12 cellular contexts compared by ENCODE assay signal in the genomic region with DNA sequence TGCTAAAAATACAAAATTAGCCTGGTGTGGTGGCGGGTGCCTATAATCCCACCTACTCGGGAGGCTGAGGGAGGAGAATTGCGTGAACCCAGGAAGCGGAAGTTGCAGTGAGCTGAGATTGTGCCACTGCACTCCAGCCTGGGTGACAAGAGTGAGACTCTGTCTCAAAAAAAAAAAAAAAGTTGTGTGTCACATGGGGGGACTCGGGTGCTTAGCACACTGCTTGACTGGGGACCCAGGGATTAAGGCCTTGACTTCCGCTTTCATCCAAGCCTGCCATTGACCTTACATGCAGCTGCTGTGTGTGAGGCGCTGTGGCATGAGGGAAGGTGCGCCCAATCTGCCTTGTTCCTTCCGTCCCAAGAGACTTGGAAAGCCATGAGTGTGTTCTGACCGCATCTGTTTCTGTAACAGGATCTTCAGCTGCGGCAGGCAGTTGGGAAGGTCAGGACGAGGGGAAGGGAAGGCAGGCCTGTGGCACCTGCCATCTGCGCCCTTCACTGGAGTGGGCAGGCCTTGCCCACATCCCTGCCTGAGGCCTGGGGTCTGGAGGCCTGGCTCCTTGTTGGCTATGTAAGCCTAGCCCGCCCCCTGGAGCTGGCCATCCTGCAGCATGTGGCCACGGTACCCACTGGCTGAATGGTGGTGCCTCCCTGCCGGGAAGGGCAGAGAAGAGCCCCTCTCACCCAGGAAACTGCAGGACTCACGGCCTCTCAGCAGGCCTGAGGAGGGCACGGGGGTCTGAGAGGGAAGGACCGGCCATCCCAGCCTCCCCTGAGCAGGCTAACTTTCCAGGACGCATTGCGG. TPM values are rescaled to one million over a fixed set of nuclear protein-coding genes. Genes with fewer than 3 reads are reported as not detected.
DNase-seq lines count a peak whose midpoint lies in the region; ATAC-seq, FAIRE-seq and TF ChIP-seq lines count a peak whose summit lies in the region.
"Had no signal": no experiment of that assay in that cellular context is flagged by ENCODE, and none has a peak within 500 bp of the region (broad histone marks: within the 10 kb centered on the region; RNA-seq: fewer than 3 reads in every experiment).

No MANE protein-coding gene starts in this region.

- peaks cover 48% of the 10 kb centered on the region for H3K79me1 ChIP-seq in H1 (ENCODE audit: low read depth, low read length)

- peak overlapping the region; percentile 6; the same call in 1 of the 2 replicates for H2BK12ac ChIP-seq in H1 (ENCODE audit: low read depth, low read length)

- CTCF ChIA-PET in H1 (lab: Charles Lee; ENCODE audit: partially characterized antibody) = interaction anchor here (1.6 to 8.6 kb wide), 3 partner anchors 8 to 25 kb away, joined by 3 to 73 read pairs (median 8); no protein-coding TSS in a partner anchor

- no peak overlapping the region for H2AFZ ChIP-seq in H1 (ENCODE audit: low read length)

- peaks cover 7% of the 10 kb centered on the region for H3K36me3 ChIP-seq in BLaER1
- no peaks in the 10 kb centered on the region for H3K36me3 ChIP-seq in H7 (replicated peaks; ENCODE audit: control insufficient read depth, insufficient read depth, low read length)
- no peaks in the 10 kb centered on the region for H3K36me3 ChIP-seq in H1 (ENCODE audit: control insufficient read depth in 2 of 4, insufficient read depth in 4 of 4, low read length in 3 of 4)

- no peak overlapping the region for H2BK20ac ChIP-seq in H1 (ENCODE audit: low read length)

- H3K14ac ChIP-seq in H1 (ENCODE audit: insufficient read length) = no peak overlapping the region

- WGBS in H1 (ENCODE audit: extremely low coverage in 1 of 2, insufficient coverage in 1 of 2, insufficient read length in 1 of 2, insufficient replicate concordance in 2 of 2, low coverage in 1 of 2, low lambda C conversion rate in 2 of 2, missing lambda C conversion rate in 1 of 2), 2 experiments = 89% methylated on average over 17 of the region's 21 CpGs; no CpG with 5 or more reads in 1 of the 2 experiments

- H2BK5ac ChIP-seq in H1 (ENCODE audit: low read depth, low read length) = no peak overlapping the region

- no peak overlapping the region for H3K4ac ChIP-seq in H1 (replicated peaks; ENCODE audit: insufficient read length, low read depth, low read length)

- H4K8ac ChIP-seq in H1 (ENCODE audit: extremely low read depth, insufficient read depth, low read length) = peak overlapping the region; percentile 9

- POLR2A ChIA-PET in H1 (lab: Charles Lee; ENCODE audit: partially characterized antibody) = interaction anchor here (0.9 kb wide), 1 partner anchor 12 kb away, joined by 3 read pairs; no protein-coding TSS in a partner anchor

- H3K36me3 Mint-ChIP-seq in mesothelial cell of epicardium = no peaks in the 10 kb centered on the region

- no peaks in the 10 kb centered on the region for H3K9me3 Mint-ChIP-seq in mesothelial cell of epicardium

- no peak for ATAC-seq in GM18867 (IDR thresholded peaks at IDR 0.05; ENCODE audit: unreplicated experiment)
- no peak for ATAC-seq in GM21381 (IDR thresholded peaks at IDR 0.05; ENCODE audit: unreplicated experiment)

- H3K23ac ChIP-seq in H1 (ENCODE audit: insufficient read length) = no peak overlapping the region

- TF ChIP-seq EP300 in H1 (IDR thresholded peaks at IDR 0.05; ENCODE audit: borderline replicate concordance in 1 of 2, low read depth in 2 of 2, low read length in 2 of 2) = no peak

- no peaks in the 10 kb centered on the region for H3K23me2 ChIP-seq in H1 (ENCODE audit: low read depth, low read length)

- no peak for TF ChIP-seq POLR2A in H1 (IDR thresholded peaks at IDR 0.05; ENCODE audit: control extremely low read depth in 1 of 2, low read depth in 2 of 2, low read length in 2 of 2)

- H3K9me3 ChIP-seq in BLaER1 = no peaks in the 10 kb centered on the region
- H3K9me3 ChIP-seq in H1 (ENCODE audit: insufficient read depth in 2 of 2, low read depth in 1 of 2, low read length in 1 of 2) = no peaks in the 10 kb centered on the region

- H3K4me3 ChIP-seq in BLaER1 (0 out of 2 replicates have a peak overlapping the region, but pooled peaks have one; percentile 25), H7 (ENCODE audit: insufficient read depth, low read depth, low read length) (no peak overlapping the region), H1 (ENCODE audit: extremely low read depth in 1 of 4, insufficient read depth in 2 of 4, low read depth in 3 of 4, low read length in 4 of 4) (no peak overlapping the region)

- H3K79me2 ChIP-seq in H1 (ENCODE audit: control insufficient read depth in 1 of 2, insufficient read depth in 2 of 2, low read length in 2 of 2) = peaks cover 3 to 80% of the 10 kb centered on the region in 2 experiments

- H4K91ac ChIP-seq in H1 (replicated peaks; ENCODE audit: insufficient read length, low read length) = no peak overlapping the region

- H3K9ac ChIP-seq in BLaER1 (peak overlapping the region; percentile 74), H1 (replicated peaks in 1 of 4; ENCODE audit: extremely low read depth in 1 of 4, low read depth in 3 of 4, low read length in 3 of 4) (no peak overlapping the region)

- no peak overlapping the region for H3K56ac ChIP-seq in H1 (replicated peaks; ENCODE audit: insufficient read length, low read depth, low read length)

- FAIRE-seq in H1 (lab: Jason Lieb, UNC) = no peak
- FAIRE-seq: small intestine had no signal

- H3K27me3 Mint-ChIP-seq in mesothelial cell of epicardium (ENCODE audit: low read depth) = no peaks in the 10 kb centered on the region

- no peak overlapping the region for H4K5ac ChIP-seq in H1 (ENCODE audit: insufficient read length, low read depth, low read length)

- no peak overlapping the region for H3K4me3 Mint-ChIP-seq in mesothelial cell of epicardium

- H3K27me3 ChIP-seq in BLaER1 = no peaks in the 10 kb centered on the region
- no peaks in the 10 kb centered on the region for H3K27me3 ChIP-seq in H7 (ENCODE audit: control insufficient read depth, insufficient read depth, low read length)
- H3K27me3 ChIP-seq in H1 (replicated peaks in 1 of 4; ENCODE audit: control insufficient read depth in 3 of 4, extremely low read depth in 1 of 4, insufficient read depth in 3 of 4, low read length in 3 of 4) = no peaks in the 10 kb centered on the region

- H3K4me1 Mint-ChIP-seq in mesothelial cell of epicardium = peaks cover 36% of the 10 kb centered on the region

- no peak overlapping the region for H3K18ac ChIP-seq in H1 (ENCODE audit: extremely low read depth, low read length)

- H4K20me1 ChIP-seq in BLaER1 (peaks cover 35% of the 10 kb centered on the region; the same call in 1 of the 2 replicates), H1 (replicated peaks in 1 of 2; ENCODE audit: control insufficient read depth in 1 of 2, insufficient read depth in 2 of 2, low read length in 2 of 2) (peaks cover 43 to 46% of the 10 kb centered on the region in 2 experiments)

- H2AK5ac ChIP-seq in H1 (ENCODE audit: low read depth, low read length) = peak overlapping the region; percentile 94; the same call in 1 of the 2 replicates

- no peak overlapping the region for H2BK15ac ChIP-seq in H1 (ENCODE audit: low read length)

- peak; percentile 7 to 16; a peak in 2 of 4 replicates for TF ChIP-seq RAD21 in H1 (IDR thresholded peaks at IDR 0.05 in 1 of 2, conservative IDR thresholded peaks at IDR 0.05 in 1 of 2; ENCODE audit: low read depth in 2 of 2, low read length in 2 of 2)

- H3K27ac ChIP-seq in BLaER1 (peak overlapping the region; percentile 95), H1 (ENCODE audit: low read depth, low read length) (no peak overlapping the region)

- TF ChIP-seq CTCF in H1 (IDR thresholded peaks at IDR 0.05; ENCODE audit: control extremely low read depth in 1 of 3, insufficient read depth in 1 of 3, low read depth in 1 of 3, low read length in 3 of 3) = no peak
- TF ChIP-seq CTCF in mesothelial cell of epicardium (IDR thresholded peaks at IDR 0.05; ENCODE audit: unreplicated experiment) = no peak

- peak; percentile 55 for DNase-seq in H7
- DNase-seq in NCI-H524 (lab: John Stamatoyannopoulos, UW) = peak; percentile 96 to 98
- no peak for DNase-seq in H1 (ENCODE audit: low read depth in 1 of 2, low spot score in 2 of 2)
- DNase-seq in mesothelial cell of epicardium (ENCODE audit: low spot score in 2 of 2, unreplicated experiment in 2 of 2) = no peak
- DNase-seq in HT-29 (ENCODE audit: low spot score) = no peak
- DNase-seq: activated T-cell treated with anti-CD3 and anti-CD28 coated beads for 4 hours, small intestine, T-helper 9 cell had no signal

- H3K27ac Mint-ChIP-seq in mesothelial cell of epicardium = no peak overlapping the region

- H3K4me1 ChIP-seq in BLaER1 (peaks cover 100% of the 10 kb centered on the region), H1 (replicated peaks in 1 of 4; ENCODE audit: control insufficient read depth in 3 of 4, insufficient read depth in 4 of 4, low read length in 3 of 4) (peaks cover 0 to 21% (median 4%) of the 10 kb centered on the region in 4 experiments; a peak in 6 of 7 replicates)

- H2BK120ac ChIP-seq in H1 (replicated peaks; ENCODE audit: low read depth, low read length) = no peak overlapping the region

- H3K4me2 ChIP-seq in BLaER1 (peak overlapping the region; percentile 93), H1 (ENCODE audit: insufficient read depth in 1 of 2, low read depth in 2 of 2, low read length in 2 of 2) (no peak overlapping the region)

RNA-seq across cellular contexts. Expression of a gene that starts 23.0 kb away (rescaled TPM):
- 30.0 and 32.9 TPM in 2 replicates for total RNA-seq in H7 (2014; rRNA removed; shearing (Covaris generic))
- 25.7 and 27.0 TPM in 2 replicates for total RNA-seq in H1 (2021; fragmentation: NEBNext Ultra II Directional; extraction: Animal tissue kit (Norgen Biotek cat#: 25700))
- polyA plus RNA-seq in H1 (2011; rRNA removed) = 14.6 and 22.5 TPM in 2 replicates
- 23.0 TPM for polyA plus RNA-seq in H1 (2011; cell fraction: cytosol; rRNA removed)
- 71.7 TPM for polyA plus RNA-seq in H1 (2011; cell fraction: nucleus; rRNA removed)
- 22.9 to 30.5 TPM (median 24.6 TPM) in 4 replicates for polyA plus RNA-seq in H1 (2012, experiment 1 of 2)
- polyA plus RNA-seq in H1 (2012, experiment 2 of 2) = 16.5 TPM
- 12.6 TPM for polyA plus RNA-seq in H1 (2013, experiment 1 of 2)
- polyA plus RNA-seq in H1 (2013, experiment 2 of 2) = 11.6 TPM
- polyA minus RNA-seq in H1 (2011; rRNA and poly(A)+ RNA removed) = 7.8 and 11.9 TPM in 2 replicates
- 16.8 TPM for polyA minus RNA-seq in H1 (2011; cell fraction: cytosol; rRNA and poly(A)+ RNA removed)
- polyA minus RNA-seq in H1 (2011; cell fraction: nucleus; rRNA and poly(A)+ RNA removed) = 25.7 TPM
- 36.2 to 40.7 TPM (median 38.9 TPM) in 3 replicates for total RNA-seq in mesothelial cell of epicardium
- total RNA-seq in HT-29 (2014; rRNA removed; shearing (Covaris generic)) = 108 and 128 TPM in 2 replicates

RNA-seq across cellular contexts. Expression of a gene that starts 37.0 kb away (rescaled TPM):
- 72.2 and 77.0 TPM in 2 replicates for total RNA-seq in H7 (2014; rRNA removed; shearing (Covaris generic))
- total RNA-seq in H1 (2021; fragmentation: NEBNext Ultra II Directional; extraction: Animal tissue kit (Norgen Biotek cat#: 25700)) = 48.0 and 48.5 TPM in 2 replicates
- polyA plus RNA-seq in H1 (2011; rRNA removed) = 91.6 and 113 TPM in 2 replicates
- 68.0 TPM for polyA plus RNA-seq in H1 (2011; cell fraction: cytosol; rRNA removed)
- 71.1 TPM for polyA plus RNA-seq in H1 (2011; cell fraction: nucleus; rRNA removed)
- 40.4 to 54.4 TPM (median 47.9 TPM) in 4 replicates for polyA plus RNA-seq in H1 (2012, experiment 1 of 2)
- polyA plus RNA-seq in H1 (2012, experiment 2 of 2) = 86.0 TPM
- polyA plus RNA-seq in H1 (2013, experiment 1 of 2) = 32.3 TPM
- 33.2 TPM for polyA plus RNA-seq in H1 (2013, experiment 2 of 2)
- 18.7 and 22.3 TPM in 2 replicates for polyA minus RNA-seq in H1 (2011; rRNA and poly(A)+ RNA removed)
- 29.5 TPM for polyA minus RNA-seq in H1 (2011; cell fraction: cytosol; rRNA and poly(A)+ RNA removed)
- 26.8 TPM for polyA minus RNA-seq in H1 (2011; cell fraction: nucleus; rRNA and poly(A)+ RNA removed)
- 24.2 to 27.5 TPM (median 24.4 TPM) in 3 replicates for total RNA-seq in mesothelial cell of epicardium
- 113 and 137 TPM in 2 replicates for total RNA-seq in HT-29 (2014; rRNA removed; shearing (Covaris generic))

RNA-seq across cellular contexts. Expression of a gene that starts 39.7 kb away (rescaled TPM):
- total RNA-seq in H7 (2014; rRNA removed; shearing (Covaris generic)) = 2.6 and 4.2 TPM in 2 replicates
- total RNA-seq in H1 (2021; fragmentation: NEBNext Ultra II Directional; extraction: Animal tissue kit (Norgen Biotek cat#: 25700)) = 6.8 and 7.5 TPM in 2 replicates
- polyA plus RNA-seq in H1 (2011; rRNA removed) = 2.7 and 6.4 TPM in 2 replicates
- 2.3 TPM for polyA plus RNA-seq in H1 (2011; cell fraction: cytosol; rRNA removed)
- polyA plus RNA-seq in H1 (2011; cell fraction: nucleus; rRNA removed) = 6.4 TPM
- polyA plus RNA-seq in H1 (2012, experiment 1 of 2) = 3.2 to 8.2 TPM (median 7.6 TPM) in 4 replicates
- 7.1 TPM for polyA plus RNA-seq in H1 (2012, experiment 2 of 2)
- polyA plus RNA-seq in H1 (2013, experiment 1 of 2) = 6.4 TPM
- 6.2 TPM for polyA plus RNA-seq in H1 (2013, experiment 2 of 2)
- 1.1 TPM in 2 replicates for polyA minus RNA-seq in H1 (2011; rRNA and poly(A)+ RNA removed)
- polyA minus RNA-seq in H1 (2011; cell fraction: cytosol; rRNA and poly(A)+ RNA removed) = 7.6 TPM
- polyA minus RNA-seq in H1 (2011; cell fraction: nucleus; rRNA and poly(A)+ RNA removed) = 8.8 TPM
- total RNA-seq in mesothelial cell of epicardium = 0.99 to 1.1 TPM (median 1.1 TPM) in 3 replicates
- total RNA-seq in HT-29 (2014; rRNA removed; shearing (Covaris generic)) = 1.5 and 1.7 TPM in 2 replicates
- total RNA-seq: HT1080 had no signal

RNA-seq across cellular contexts. Expression of a gene that starts 44.8 kb away (rescaled TPM):
- total RNA-seq in H7 (2014; rRNA removed; shearing (Covaris generic)) = 0.24 and 0.70 TPM in 2 replicates
- 0.38 and 0.39 TPM in 2 replicates for total RNA-seq in H1 (2021; fragmentation: NEBNext Ultra II Directional; extraction: Animal tissue kit (Norgen Biotek cat#: 25700))
- 0.30 and 0.55 TPM in 2 replicates for polyA plus RNA-seq in H1 (2011; rRNA removed)
- 0.69 TPM for polyA plus RNA-seq in H1 (2011; cell fraction: cytosol; rRNA removed)
- 0.73 TPM for polyA plus RNA-seq in H1 (2011; cell fraction: nucleus; rRNA removed)
- 0.22 to 0.24 TPM (median 0.23 TPM) in 3 of 4 replicates, not detected in the other for polyA plus RNA-seq in H1 (2012, experiment 1 of 2)
- polyA plus RNA-seq in H1 (2012, experiment 2 of 2) = 0.20 TPM
- 0.22 TPM for polyA plus RNA-seq in H1 (2013, experiment 1 of 2)
- polyA plus RNA-seq in H1 (2013, experiment 2 of 2) = 0.26 TPM
- polyA minus RNA-seq in H1 (2011; rRNA and poly(A)+ RNA removed) = 0.22 and 0.32 TPM in 2 replicates
- polyA minus RNA-seq in H1 (2011; cell fraction: cytosol; rRNA and poly(A)+ RNA removed) = not detected
- 0.80 TPM for polyA minus RNA-seq in H1 (2011; cell fraction: nucleus; rRNA and poly(A)+ RNA removed)
- 0.54 to 1.1 TPM (median 0.71 TPM) in 3 replicates for total RNA-seq in mesothelial cell of epicardium
- total RNA-seq in HT-29 (2014; rRNA removed; shearing (Covaris generic)) = 1.4 and 6.7 TPM in 2 replicates
- total RNA-seq: HT1080 had no signal

Comparison
In these comparisons a context has a peak if more than half of its experiments do, and no peak if none do; other contexts are left out.
1. DNase-seq: peak in H7 (single experiment) and NCI-H524 (2 of 2); none in H1 (0 of 2), mesothelial cell of epicardium (0 of 2) and HT-29 (single experiment).